20 cellular contexts compared by ENCODE assay signal in the genomic region with DNA sequence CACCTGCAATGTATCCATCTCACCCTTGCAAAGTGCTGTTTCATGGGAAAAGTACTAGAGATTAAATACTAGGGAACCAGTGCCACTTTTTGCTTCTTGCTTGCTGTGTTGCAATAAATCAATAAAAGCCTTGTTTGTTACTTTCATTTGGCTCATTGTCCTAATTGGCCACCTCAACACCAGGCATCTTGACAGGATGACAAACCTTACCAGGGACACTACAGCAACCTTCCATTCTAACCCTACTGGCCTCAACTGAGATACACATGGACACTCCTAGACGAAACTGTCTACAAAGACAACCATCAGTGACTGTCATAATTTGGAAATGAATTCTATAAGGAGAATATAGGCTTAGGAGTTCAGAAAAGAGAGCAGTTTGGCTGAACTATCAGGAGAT.
A peak's percentile ranks its signal among the peaks of the same experiment; 100 is the strongest.
DNase-seq lines count a peak whose midpoint lies in the region; ATAC-seq, FAIRE-seq and TF ChIP-seq lines count a peak whose summit lies in the region.
"Had no signal": no experiment of that assay in that cellular context is flagged by ENCODE, and none has a peak within 500 bp of the region (broad histone marks: within the 10 kb centered on the region; RNA-seq: fewer than 3 reads in every experiment).

No MANE protein-coding gene starts in this region.

- TF ChIP-seq POLR2A in right lobe of liver (IDR thresholded peaks at IDR 0.05): no peak
- TF ChIP-seq POLR2A in HepG2 (IDR thresholded peaks at IDR 0.05; ENCODE audit: insufficient read depth in 1 of 2, low read depth in 2 of 2, low read length in 2 of 2): no peak

- H3K9me3 ChIP-seq in right lobe of liver (no peaks in the 10 kb centered on the region), HepG2 (ENCODE audit: low read length) (no peaks in the 10 kb centered on the region)
- H3K9me3 ChIP-seq in effector memory CD4-positive, alpha-beta T cell (ENCODE audit: control insufficient read depth, low read length): no peaks in the 10 kb centered on the region
- H3K9me3 ChIP-seq: A549, Caco-2 had no signal

- no peaks in the 10 kb centered on the region for H4K20me1 ChIP-seq in HepG2 (ENCODE audit: insufficient read depth, low read length)
- H4K20me1 ChIP-seq: BLaER1 treated with 17β-estradiol and CSF1 and Interleukin-3, amounts not matched to agents 10 nM and 100 nM had no signal

- H3K27ac ChIP-seq in right lobe of liver (no peak overlapping the region), HepG2 (ENCODE audit: extremely low read length, insufficient read depth, low read length) (no peak overlapping the region)
- no peak overlapping the region for H3K27ac ChIP-seq in effector memory CD4-positive, alpha-beta T cell (ENCODE audit: insufficient read depth, low read length, poor library complexity, severe bottlenecking)
- H3K27ac ChIP-seq: 22Rv1; A549; BLaER1 treated with 17β-estradiol and CSF1 and Interleukin-3, amounts not matched to agents 10 nM and 100 nM; C4-2B had no signal

- no peak overlapping the region for H3K4me2 ChIP-seq in HepG2 (ENCODE audit: low read depth, low read length)
- H3K4me2 ChIP-seq: A549; BLaER1 treated with 17β-estradiol and CSF1 and Interleukin-3, amounts not matched to agents 10 nM and 100 nM had no signal

- ATAC-seq in right lobe of liver (peak in 3 of 4 donors; percentile 6 to 92 (median 19)), HepG2 (no peak), Right ventricle myocardium superior (ENCODE audit: poor library complexity) (no peak)
- ATAC-seq: A549; CD8-positive, alpha-beta T cell had no signal

- no peak for DNase-seq in right lobe of liver
- DNase-seq in HepG2 (ENCODE audit: low spot score): no peak
- DNase-seq in mucosa of gallbladder (ENCODE audit: low spot score): peak; percentile 27
- no peak for DNase-seq in Right ventricle myocardium superior
- DNase-seq in effector memory CD4-positive, alpha-beta T cell: no peak
- DNase-seq: AML-193; Caco-2; Calu3; CD4-positive, alpha-beta T cell; DMS79 treated with DMSO at 0.1 percent for 48 hours; GF-D8 had no signal

- POLR2A ChIA-PET in HepG2 (lab: Yijun Ruan, JAX): no interaction called here

- H3K4me1 ChIP-seq in right lobe of liver (peaks cover 0 to 6% (median 0%) of the 10 kb centered on the region in 4 donors), HepG2 (ENCODE audit: insufficient read depth, low read length) (no peaks in the 10 kb centered on the region)
- H3K4me1 ChIP-seq in effector memory CD4-positive, alpha-beta T cell (ENCODE audit: control insufficient read depth, insufficient read depth, low read length, poor library complexity, severe bottlenecking): no peaks in the 10 kb centered on the region
- H3K4me1 ChIP-seq: A549; BLaER1 treated with 17β-estradiol and CSF1 and Interleukin-3, amounts not matched to agents 10 nM and 100 nM; Caco-2 had no signal

- TF ChIP-seq CTCF in right lobe of liver (IDR thresholded peaks at IDR 0.05) (no peak), HepG2 (CRISPR knock-in tag; IDR thresholded peaks at IDR 0.05) (no peak)

- no peak overlapping the region for H3K9ac ChIP-seq in HepG2 (ENCODE audit: insufficient read depth, low read depth, low read length)
- H3K9ac ChIP-seq: BLaER1 treated with 17β-estradiol and CSF1 and Interleukin-3, amounts not matched to agents 10 nM and 100 nM had no signal

- intact Hi-C loops in right lobe of liver (cut with DNase I): no loop called here
- intact Hi-C loops in HepG2 (cut with micrococcal nuclease; ENCODE audit: unreplicated experiment): no loop called here
- intact Hi-C loops in Right ventricle myocardium superior (cut with DNase I): no loop called here

- H3K79me2 ChIP-seq in HepG2 (ENCODE audit: insufficient read depth, low read length): no peaks in the 10 kb centered on the region

- WGBS in right lobe of liver (ENCODE audit: insufficient coverage, low coverage, low lambda C conversion rate, missing lambda C conversion rate): 89% methylated on average over 1 of the region's 1 CpG
- 11% methylated on average over 1 of the region's 1 CpG for whole genome bisulfite sequencing in HepG2 (ENCODE audit: low lambda C conversion rate)

- H3K4me3 ChIP-seq in right lobe of liver (no peak overlapping the region), HepG2 (replicated peaks in 1 of 3; ENCODE audit: insufficient read depth in 1 of 3, low read depth in 2 of 3, low read length in 3 of 3) (no peak overlapping the region)
- H3K4me3 ChIP-seq in effector memory CD4-positive, alpha-beta T cell (ENCODE audit: insufficient read depth, low read depth, low read length, poor library complexity, severe bottlenecking): no peak overlapping the region
- H3K4me3 ChIP-seq: A549; BLaER1 treated with 17β-estradiol and CSF1 and Interleukin-3, amounts not matched to agents 10 nM and 100 nM had no signal

- no peak for TF ChIP-seq RAD21 in HepG2 (CRISPR knock-in tag; IDR thresholded peaks at IDR 0.05)

- CTCF ChIA-PET in HepG2 (lab: Yijun Ruan, JAX; ENCODE audit: low intra/inter-chr PET ratio, low total read pairs): no interaction called here

- H2AFZ ChIP-seq in HepG2 (ENCODE audit: low read length): no peak overlapping the region

- no peak for FAIRE-seq in HepG2 (lab: Jason Lieb, UNC)
- FAIRE-seq: A549, D721Med, G401.6, GM12891, GM19239 had no signal

- no peak for TF ChIP-seq EP300 in HepG2 (IDR thresholded peaks at IDR 0.05; ENCODE audit: low read depth in 2 of 2, low read length in 2 of 2)
- no peak for TF ChIP-seq EP300 in HepG2 (CRISPR knock-in tag; IDR thresholded peaks at IDR 0.05; ENCODE audit: borderline replicate concordance)

- BruUV-seq in HepG2 (replicated peaks; lab: Mats Ljungman, UMichigan): no TSS peak

- H3K27me3 ChIP-seq in right lobe of liver (no peaks in the 10 kb centered on the region), HepG2 (ENCODE audit: control insufficient read depth in 1 of 2, insufficient read depth in 2 of 2, low read length in 2 of 2) (no peaks in the 10 kb centered on the region)
- H3K27me3 ChIP-seq in effector memory CD4-positive, alpha-beta T cell (replicated peaks; ENCODE audit: control insufficient read depth, insufficient read depth, low read length, poor library complexity, severe bottlenecking): no peaks in the 10 kb centered on the region
- H3K27me3 ChIP-seq: BLaER1 treated with 17β-estradiol and CSF1 and Interleukin-3, amounts not matched to agents 10 nM and 100 nM had no signal

- in situ Hi-C loops in HepG2 (cut with HindIII; ENCODE audit: extremely low pct_ligation_motif_present, low pct_unique_long_range_greater_than_20kb): no loop called here

- H3K36me3 ChIP-seq in right lobe of liver (no peaks in the 10 kb centered on the region), HepG2 (replicated peaks in 1 of 2; ENCODE audit: control insufficient read depth in 1 of 2, insufficient read depth in 2 of 2, low read length in 2 of 2) (no peaks in the 10 kb centered on the region)
- no peaks in the 10 kb centered on the region for H3K36me3 ChIP-seq in effector memory CD4-positive, alpha-beta T cell (ENCODE audit: control insufficient read depth, insufficient read depth, low read length)
- H3K36me3 ChIP-seq: BLaER1 treated with 17β-estradiol and CSF1 and Interleukin-3, amounts not matched to agents 10 nM and 100 nM had no signal

TF ChIP-seq in HepG2, 621 proteins besides CTCF, POLR2A, EP300 and RAD21 (continues in another document):
- TF ChIP-seq, protein P1, sequence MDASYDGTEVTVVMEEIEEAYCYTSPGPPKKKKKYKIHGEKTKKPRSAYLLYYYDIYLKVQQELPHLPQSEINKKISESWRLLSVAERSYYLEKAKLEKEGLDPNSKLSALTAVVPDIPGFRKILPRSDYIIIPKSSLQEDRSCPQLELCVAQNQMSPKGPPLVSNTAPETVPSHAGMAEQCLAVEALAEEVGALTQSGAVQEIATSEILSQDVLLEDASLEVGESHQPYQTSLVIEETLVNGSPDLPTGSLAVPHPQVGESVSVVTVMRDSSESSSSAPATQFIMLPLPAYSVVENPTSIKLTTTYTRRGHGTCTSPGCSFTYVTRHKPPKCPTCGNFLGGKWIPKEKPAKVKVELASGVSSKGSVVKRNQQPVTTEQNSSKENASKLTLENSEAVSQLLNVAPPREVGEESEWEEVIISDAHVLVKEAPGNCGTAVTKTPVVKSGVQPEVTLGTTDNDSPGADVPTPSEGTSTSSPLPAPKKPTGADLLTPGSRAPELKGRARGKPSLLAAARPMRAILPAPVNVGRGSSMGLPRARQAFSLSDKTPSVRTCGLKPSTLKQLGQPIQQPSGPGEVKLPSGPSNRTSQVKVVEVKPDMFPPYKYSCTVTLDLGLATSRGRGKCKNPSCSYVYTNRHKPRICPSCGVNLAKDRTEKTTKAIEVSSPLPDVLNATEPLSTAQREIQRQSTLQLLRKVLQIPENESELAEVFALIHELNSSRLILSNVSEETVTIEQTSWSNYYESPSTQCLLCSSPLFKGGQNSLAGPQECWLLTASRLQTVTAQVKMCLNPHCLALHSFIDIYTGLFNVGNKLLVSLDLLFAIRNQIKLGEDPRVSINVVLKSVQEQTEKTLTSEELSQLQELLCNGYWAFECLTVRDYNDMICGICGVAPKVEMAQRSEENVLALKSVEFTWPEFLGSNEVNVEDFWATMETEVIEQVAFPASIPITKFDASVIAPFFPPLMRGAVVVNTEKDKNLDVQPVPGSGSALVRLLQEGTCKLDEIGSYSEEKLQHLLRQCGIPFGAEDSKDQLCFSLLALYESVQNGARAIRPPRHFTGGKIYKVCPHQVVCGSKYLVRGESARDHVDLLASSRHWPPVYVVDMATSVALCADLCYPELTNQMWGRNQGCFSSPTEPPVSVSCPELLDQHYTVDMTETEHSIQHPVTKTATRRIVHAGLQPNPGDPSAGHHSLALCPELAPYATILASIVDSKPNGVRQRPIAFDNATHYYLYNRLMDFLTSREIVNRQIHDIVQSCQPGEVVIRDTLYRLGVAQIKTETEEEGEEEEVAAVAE (CRISPR knock-in tag; IDR thresholded peaks at IDR 0.05; ENCODE audit: borderline replicate concordance): no peak
- TF ChIP-seq ZNF570 (CRISPR knock-in tag; IDR thresholded peaks at IDR 0.05; ENCODE audit: borderline replicate concordance) (no peak), SMC3 (IDR thresholded peaks at IDR 0.05; ENCODE audit: low read length) (no peak), SMAD3 (CRISPR knock-in tag; IDR thresholded peaks at IDR 0.05) (no peak), SMARCE1 (IDR thresholded peaks at IDR 0.05; ENCODE audit: borderline replicate concordance) (no peak)

Comparison
In these comparisons a context has a peak if more than half of its experiments do, and no peak if none do; other contexts are left out.
1. ATAC-seq: peak in right lobe of liver (3 of 4); none in HepG2 (single experiment) and Right ventricle myocardium superior (single experiment).